In the genomic region with DNA sequence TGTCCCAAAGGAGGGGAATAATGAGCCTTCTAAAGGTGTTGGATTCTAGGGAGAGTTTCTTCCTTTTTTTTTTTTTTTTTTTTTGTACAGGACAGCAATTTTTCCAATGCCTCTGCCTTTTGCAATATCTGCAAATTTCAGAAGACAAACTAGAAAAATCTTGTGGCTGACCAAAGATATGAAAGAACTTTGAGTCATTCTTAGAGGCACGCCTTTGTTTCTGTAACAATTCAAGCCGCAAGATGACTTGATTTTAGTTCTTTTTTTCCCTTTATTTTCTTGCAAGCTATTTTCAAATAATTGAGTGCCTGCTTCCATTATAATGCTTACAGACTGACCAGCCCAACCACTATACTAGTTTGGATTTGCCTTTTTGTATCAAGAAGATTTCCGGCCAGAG, we compare ENCODE assay signal across 26 cellular contexts. TPM values are rescaled to one million over a fixed set of nuclear protein-coding genes. Genes with fewer than 3 reads are reported as not detected.
DNase-seq lines count a peak whose midpoint lies in the region; ATAC-seq, FAIRE-seq and TF ChIP-seq lines count a peak whose summit lies in the region.
"Had no signal": no experiment of that assay in that cellular context is flagged by ENCODE, and none has a peak within 500 bp of the region (broad histone marks: within the 10 kb centered on the region; RNA-seq: fewer than 3 reads in every experiment).

No MANE protein-coding gene starts in this region.

- DNase-seq in A549 (ENCODE audit: low read depth in 1 of 2, low spot score in 1 of 2) (no peak), HCEC 1CT (peak; percentile 18), K562 (ENCODE audit: extremely low read depth in 1 of 4, low spot score in 3 of 4) (no peak), glutamatergic neuron (no peak), DMS153 (lab: John Stamatoyannopoulos, UW) (no peak), type B pancreatic cell (ENCODE audit: extremely low spot score, unreplicated experiment) (no peak)
- DNase-seq in CD4-positive, alpha-beta T cell: no peak
- DNase-seq: activated CD4-positive, alpha-beta T cell treated with anti-CD3 and anti-CD28 coated beads, Interleukin-2, amount 50 U/mL, for 1 hour; activated effector memory CD4-positive, alpha-beta T cell treated with anti-CD3 and anti-CD28 coated beads, Interleukin-2, amount 50 U/mL, for 16 hours; CD4-positive, alpha-beta memory T cell; hypothalamus; KG1; kidney; naive thymus-derived CD8-positive, alpha-beta T cell; NCI-H1105; NCI-H2107; NCI-H526; pancreas; SHP77; sigmoid colon; stimulated activated CD4-positive, alpha-beta T cell treated with anti-CD3 and anti-CD28 coated beads, Interleukin-1b, Interleukin-23, amount 100 ng/mL, for 48 hours; stimulated activated naive CD4-positive, alpha-beta T cell treated with Interleukin-2 at 50 U/mL for 16 hours had no signal

- H3K27ac ChIP-seq in A549 (no peak overlapping the region), K562 (ENCODE audit: extremely low read depth, low read depth, low read length) (no peak overlapping the region)
- no peak overlapping the region for H3K27ac ChIP-seq in CD4-positive, alpha-beta T cell (ENCODE audit: low read depth, low read length)
- H3K27ac ChIP-seq: foreskin keratinocyte, pancreas, sigmoid colon had no signal

- no peaks in the 10 kb centered on the region for H3K9me1 ChIP-seq in K562 (ENCODE audit: control insufficient read depth, insufficient read depth, low read length)

- H3K4me1 Mint-ChIP-seq in glutamatergic neuron (ENCODE audit: low read depth, unreplicated experiment) (peaks cover 17% of the 10 kb centered on the region), type B pancreatic cell (ENCODE audit: unreplicated experiment) (no peaks in the 10 kb centered on the region)
- no peaks in the 10 kb centered on the region for H3K4me1 Mint-ChIP-seq in CD4-positive, alpha-beta T cell (ENCODE audit: low read depth)
- H3K4me1 Mint-ChIP-seq: CD4-positive, alpha-beta memory T cell; naive thymus-derived CD8-positive, alpha-beta T cell had no signal

- H3K36me3 Mint-ChIP-seq in glutamatergic neuron (ENCODE audit: unreplicated experiment): no peaks in the 10 kb centered on the region
- H3K36me3 Mint-ChIP-seq in CD4-positive, alpha-beta T cell (ENCODE audit: low read depth): no peaks in the 10 kb centered on the region
- H3K36me3 Mint-ChIP-seq in type B pancreatic cell: no peaks in the 10 kb centered on the region
- H3K36me3 Mint-ChIP-seq: CD4-positive, alpha-beta memory T cell; naive thymus-derived CD8-positive, alpha-beta T cell had no signal

- no peaks in the 10 kb centered on the region for H4K20me1 ChIP-seq in K562 (replicated peaks; ENCODE audit: control insufficient read depth, insufficient read depth, low read length)

- BruUV-seq in K562 (replicated peaks; lab: Mats Ljungman, UMichigan): no TSS peak

- H3K27me3 ChIP-seq in K562 (ENCODE audit: control insufficient read depth in 2 of 2, insufficient read depth in 2 of 2, low read length in 2 of 2): no peaks in the 10 kb centered on the region
- no peaks in the 10 kb centered on the region for H3K27me3 ChIP-seq in CD4-positive, alpha-beta T cell (ENCODE audit: control insufficient read depth, insufficient read depth, low read length)
- H3K27me3 ChIP-seq: foreskin keratinocyte, pancreas, sigmoid colon had no signal

- no peaks in the 10 kb centered on the region for H3K9me3 Mint-ChIP-seq in glutamatergic neuron (ENCODE audit: unreplicated experiment)
- H3K9me3 Mint-ChIP-seq in CD4-positive, alpha-beta T cell: no peaks in the 10 kb centered on the region
- H3K9me3 Mint-ChIP-seq in type B pancreatic cell: no peaks in the 10 kb centered on the region
- H3K9me3 Mint-ChIP-seq: CD4-positive, alpha-beta memory T cell; naive thymus-derived CD8-positive, alpha-beta T cell had no signal

- no peak for TF ChIP-seq EP300 in A549 (IDR thresholded peaks at IDR 0.05)
- no peak for TF ChIP-seq EP300 in K562 (IDR thresholded peaks at IDR 0.05; ENCODE audit: low read length)

- H3K4me3 ChIP-seq in A549: no peak overlapping the region
- no peak overlapping the region for H3K4me3 ChIP-seq in K562
- H3K4me3 ChIP-seq: pancreas, sigmoid colon, tibial nerve had no signal

- no peaks in the 10 kb centered on the region for H3K9me3 ChIP-seq in A549
- H3K9me3 ChIP-seq in K562 (replicated peaks; ENCODE audit: control insufficient read depth, insufficient read depth, low read depth, low read length): no peaks in the 10 kb centered on the region
- no peaks in the 10 kb centered on the region for H3K9me3 ChIP-seq in CD4-positive, alpha-beta T cell (ENCODE audit: control insufficient read depth, low read length)
- H3K9me3 ChIP-seq: pancreas, sigmoid colon, tibial nerve had no signal

- TF ChIP-seq POLR2A in A549 (IDR thresholded peaks at IDR 0.05; ENCODE audit: low read length) (no peak), K562 (conservative IDR thresholded peaks at IDR 0.05) (no peak)

- no peak for ATAC-seq in A549
- no peak for ATAC-seq in K562
- ATAC-seq in CD4-positive, alpha-beta T cell (ENCODE audit: poor library complexity): no peak
- ATAC-seq in HG02763 (IDR thresholded peaks at IDR 0.05; ENCODE audit: unreplicated experiment): no peak
- ATAC-seq: foreskin keratinocyte; naive thymus-derived CD8-positive, alpha-beta T cell; pancreas had no signal

- peak overlapping the region; percentile 42; the same call in 1 of the 2 replicates for H2AFZ ChIP-seq in K562 (ENCODE audit: low read depth, low read length)

- TF ChIP-seq CTCF in A549 (IDR thresholded peaks at IDR 0.05) (no peak), K562 (IDR thresholded peaks at IDR 0.05 in 2 of 3, conservative IDR thresholded peaks at IDR 0.05 in 1 of 3; ENCODE audit: insufficient read depth in 2 of 3, low read depth in 1 of 3, low read length in 3 of 3) (no peak), glutamatergic neuron (IDR thresholded peaks at IDR 0.05; ENCODE audit: partially characterized antibody, unreplicated experiment) (no peak), type B pancreatic cell (conservative IDR thresholded peaks at IDR 0.05) (no peak)
- no peak for TF ChIP-seq CTCF in CD4-positive, alpha-beta T cell (IDR thresholded peaks at IDR 0.05)

- H3K27me3 Mint-ChIP-seq in glutamatergic neuron (ENCODE audit: unreplicated experiment) (peaks cover 2% of the 10 kb centered on the region), type B pancreatic cell (no peaks in the 10 kb centered on the region)
- peaks cover 4% of the 10 kb centered on the region for H3K27me3 Mint-ChIP-seq in CD4-positive, alpha-beta T cell

- 66% methylated on average over 3 of the region's 3 CpGs for WGBS in A549 (ENCODE audit: missing lambda C conversion rate)
- WGBS in K562 (ENCODE audit: insufficient coverage, low coverage, missing lambda C conversion rate): 25% methylated on average over 2 of the region's 3 CpGs

- TF ChIP-seq RAD21 in A549 (conservative IDR thresholded peaks at IDR 0.05 in 1 of 2, IDR thresholded peaks at IDR 0.05 in 1 of 2) (no peak), K562 (CRISPR knock-in tag; conservative IDR thresholded peaks at IDR 0.05 in 1 of 2, IDR thresholded peaks at IDR 0.05 in 1 of 2) (no peak)

- H3K4me1 ChIP-seq in A549: no peaks in the 10 kb centered on the region
- peaks cover 3 to 34% of the 10 kb centered on the region in 2 experiments for H3K4me1 ChIP-seq in K562 (replicated peaks in 1 of 2; ENCODE audit: control insufficient read depth in 2 of 2, insufficient read depth in 2 of 2, low read length in 2 of 2)
- H3K4me1 ChIP-seq: foreskin keratinocyte, pancreas, sigmoid colon, tibial nerve had no signal

- H3K4me3 Mint-ChIP-seq in glutamatergic neuron (ENCODE audit: unreplicated experiment) (no peak overlapping the region), type B pancreatic cell (no peak overlapping the region)
- no peak overlapping the region for H3K4me3 Mint-ChIP-seq in CD4-positive, alpha-beta T cell
- H3K4me3 Mint-ChIP-seq: CD4-positive, alpha-beta memory T cell; naive thymus-derived CD8-positive, alpha-beta T cell had no signal

- peak overlapping the region; percentile 45 for H3K27ac Mint-ChIP-seq in glutamatergic neuron (ENCODE audit: unreplicated experiment)
- no peak overlapping the region for H3K27ac Mint-ChIP-seq in CD4-positive, alpha-beta T cell
- H3K27ac Mint-ChIP-seq in type B pancreatic cell: no peak overlapping the region
- H3K27ac Mint-ChIP-seq: CD4-positive, alpha-beta memory T cell; naive thymus-derived CD8-positive, alpha-beta T cell had no signal

- intact Hi-C loops in K562 (cut with micrococcal nuclease): no loop called here
- intact Hi-C loops in CD4-positive, alpha-beta T cell (cut with DNase I, micrococcal nuclease): no loop called here

- no peaks in the 10 kb centered on the region for H3K79me2 ChIP-seq in K562 (ENCODE audit: control insufficient read depth, insufficient read depth, low read length)

- in situ Hi-C loops in K562 (cut with MboI): no loop called here

- POLR2A ChIA-PET in A549 (lab: Yijun Ruan, JAX) (no interaction called here), K562 (lab: Yijun Ruan, JAX) (interaction anchor here (2.2 kb wide), 1 partner anchor 12 kb away, joined by 7 read pairs; no protein-coding TSS in a partner anchor)
- POLR2A ChIA-PET in CD4-positive, alpha-beta T cell (lab: Charles Lee): no interaction called here

- CTCF ChIA-PET in A549 (lab: Yijun Ruan, JAX) (no interaction called here), K562 (lab: Yijun Ruan, JAX; ENCODE audit: low intra/inter-chr PET ratio) (no interaction called here)
- CTCF ChIA-PET in CD4-positive, alpha-beta T cell (lab: Charles Lee): no interaction called here

- no peak overlapping the region for H3K4me2 ChIP-seq in A549
- no peak overlapping the region; the same call in 1 of the 2 replicates for H3K4me2 ChIP-seq in K562 (ENCODE audit: insufficient read depth, low read length)

- no peak overlapping the region for H3K9ac ChIP-seq in K562 (ENCODE audit: insufficient read depth in 1 of 2, low read depth in 2 of 2, low read length in 2 of 2)

- FAIRE-seq in A549 (lab: Jason Lieb, UNC) (peak; percentile 59), K562 (lab: Jason Lieb, UNC) (no peak)
- FAIRE-seq: kidney, pancreas, TTC549 had no signal

- no peaks in the 10 kb centered on the region for H3K36me3 ChIP-seq in K562 (ENCODE audit: control insufficient read depth, insufficient read depth, low read length)
- H3K36me3 ChIP-seq: pancreas, sigmoid colon, tibial nerve had no signal

RNA-seq across cellular contexts. Expression of a gene that starts 47.6 kb away (rescaled TPM):
- polyA plus RNA-seq in A549 (2011; rRNA removed) (172 and 186 TPM in 2 replicates), A549 (2017; fragmentation: RNase III; extraction: RNeasy Plus Mini Kit Qiagen cat#74134 plus additional on column Dnase treatment) (166 to 181 TPM (median 175 TPM) in 3 replicates), K562 (2011; rRNA removed) (260 and 275 TPM in 2 replicates), K562 (2014; fragmentation: Illumina TruSeq; extraction: Trizol) (279 and 300 TPM in 2 replicates), K562 (2014; fragmentation: Nextera tagmentation; extraction: Ambion mirVana) (100 to 1,000 TPM; 141 to 167 TPM), K562 (2014; rRNA removed) (265 and 285 TPM in 2 replicates)
- polyA plus RNA-seq in A549 (2012; cell fraction: cytosol; rRNA removed): 165 and 177 TPM in 2 replicates
- 68.3 and 81.4 TPM in 2 replicates for polyA plus RNA-seq in A549 (2012; cell fraction: nucleus; rRNA removed)
- 56.8 and 57.8 TPM in 2 replicates for polyA minus RNA-seq in A549 (2011; rRNA and poly(A)+ RNA removed)
- total RNA-seq in K562 (2011; cell fraction: chromatin; rRNA removed; ENCODE audit: low replicate concordance): 67.5 and 87.0 TPM in 2 replicates
- 91.2 and 94.6 TPM in 2 replicates for total RNA-seq in K562 (2011; cell fraction: nucleolus; rRNA removed)
- 97.3 and 117 TPM in 2 replicates for total RNA-seq in K562 (2011; cell fraction: nucleoplasm; rRNA removed)
- total RNA-seq in K562 (2014; rRNA removed) (201 and 206 TPM in 2 replicates), K562 (2014; rRNA removed; fragmentation: Illumina TruSeq; extraction: Trizol) (199 and 204 TPM in 2 replicates), K562 (2015; rRNA removed; fragmentation: Illumina TruSeq; extraction: Trizol) (184 and 206 TPM in 2 replicates), K562 (2021) (181 and 185 TPM in 2 replicates), glutamatergic neuron (ENCODE audit: unreplicated experiment) (64.3 TPM), type B pancreatic cell (ENCODE audit: low replicate concordance) (87.5 and 96.4 TPM in 2 replicates)
- polyA plus RNA-seq in K562 (2011; cell fraction: cytosol; rRNA removed): 259 and 265 TPM in 2 replicates
- 182 and 231 TPM in 2 replicates for polyA plus RNA-seq in K562 (2011; cell fraction: nucleus; rRNA removed)
- 283 and 337 TPM in 2 replicates for polyA plus RNA-seq in K562 (2012)
- polyA minus RNA-seq in K562 (2011; rRNA and poly(A)+ RNA removed): 74.0 and 75.4 TPM in 2 replicates
- 52.3 and 53.6 TPM in 2 replicates for polyA minus RNA-seq in K562 (2011; cell fraction: cytosol; rRNA and poly(A)+ RNA removed)
- 46.6 and 75.3 TPM in 2 replicates for polyA minus RNA-seq in K562 (2011; cell fraction: nucleus; rRNA and poly(A)+ RNA removed)
- total RNA-seq in CD4-positive, alpha-beta T cell: 100 to 1,000 TPM; 188 to 197 TPM

RNA-seq across cellular contexts. Expression of a gene that starts 56.2 kb away (rescaled TPM):
- polyA plus RNA-seq in A549 (2011; rRNA removed) (14.6 and 15.3 TPM in 2 replicates), A549 (2017; fragmentation: RNase III; extraction: RNeasy Plus Mini Kit Qiagen cat#74134 plus additional on column Dnase treatment) (20.6 to 23.5 TPM (median 21.9 TPM) in 3 replicates), K562 (2011; rRNA removed) (26.5 and 29.5 TPM in 2 replicates), K562 (2014; fragmentation: Illumina TruSeq; extraction: Trizol) (49.6 and 65.2 TPM in 2 replicates), K562 (2014; fragmentation: Nextera tagmentation; extraction: Ambion mirVana) (1 to 10 TPM; 4.4 to 4.6 TPM), K562 (2014; rRNA removed) (30.0 and 30.1 TPM in 2 replicates)
- polyA plus RNA-seq in A549 (2012; cell fraction: cytosol; rRNA removed): 15.7 and 24.1 TPM in 2 replicates
- polyA plus RNA-seq in A549 (2012; cell fraction: nucleus; rRNA removed): 15.3 TPM in 2 replicates
- 14.1 and 20.1 TPM in 2 replicates for polyA minus RNA-seq in A549 (2011; rRNA and poly(A)+ RNA removed)
- total RNA-seq in K562 (2011; cell fraction: chromatin; rRNA removed; ENCODE audit: low replicate concordance): 32.0 and 32.5 TPM in 2 replicates
- total RNA-seq in K562 (2011; cell fraction: nucleolus; rRNA removed): 20.1 and 21.2 TPM in 2 replicates
- 32.9 and 71.1 TPM in 2 replicates for total RNA-seq in K562 (2011; cell fraction: nucleoplasm; rRNA removed)
- total RNA-seq in K562 (2014; rRNA removed) (37.8 and 47.8 TPM in 2 replicates), K562 (2014; rRNA removed; fragmentation: Illumina TruSeq; extraction: Trizol) (23.6 and 24.5 TPM in 2 replicates), K562 (2015; rRNA removed; fragmentation: Illumina TruSeq; extraction: Trizol) (21.2 and 21.6 TPM in 2 replicates), K562 (2021) (62.5 and 74.9 TPM in 2 replicates), glutamatergic neuron (ENCODE audit: unreplicated experiment) (11.9 TPM), type B pancreatic cell (ENCODE audit: low replicate concordance) (23.8 and 30.7 TPM in 2 replicates)
- 36.1 and 65.1 TPM in 2 replicates for polyA plus RNA-seq in K562 (2011; cell fraction: cytosol; rRNA removed)
- 31.3 and 44.0 TPM in 2 replicates for polyA plus RNA-seq in K562 (2011; cell fraction: nucleus; rRNA removed)
- polyA plus RNA-seq in K562 (2012): 40.7 and 46.4 TPM in 2 replicates
- polyA minus RNA-seq in K562 (2011; rRNA and poly(A)+ RNA removed): 17.1 and 17.8 TPM in 2 replicates
- 26.9 and 30.2 TPM in 2 replicates for polyA minus RNA-seq in K562 (2011; cell fraction: cytosol; rRNA and poly(A)+ RNA removed)
- 9.4 and 10.1 TPM in 2 replicates for polyA minus RNA-seq in K562 (2011; cell fraction: nucleus; rRNA and poly(A)+ RNA removed)
- total RNA-seq in CD4-positive, alpha-beta T cell: 10 to 100 TPM; 38.9 to 40.5 TPM
